16 cellular contexts compared by ENCODE assay signal in genomic region chr4:26124753-26125236, GRCh38.
DNase-seq lines count a peak whose midpoint lies in the region; ATAC-seq and TF ChIP-seq lines count a peak whose summit lies in the region.
"Had no signal": no experiment of that assay in that cellular context is flagged by ENCODE, and none has a peak within 500 bp of the region (broad histone marks: within the 10 kb centered on the region; RNA-seq: fewer than 3 reads in every experiment).

No MANE protein-coding gene starts in this region.

- no peak overlapping the region for H2AFZ ChIP-seq in smooth muscle cell (ENCODE audit: low read depth)

- no peaks in the 10 kb centered on the region for H3F3A ChIP-seq in smooth muscle cell (ENCODE audit: low read depth)

- 93% methylated on average over 7 of the region's 7 CpGs for WGBS in smooth muscle cell (ENCODE audit: low lambda C conversion rate)

- no peaks in the 10 kb centered on the region for H3K36me3 ChIP-seq in H7 (replicated peaks; ENCODE audit: control insufficient read depth, insufficient read depth, low read length)
- no peaks in the 10 kb centered on the region for H3K36me3 ChIP-seq in smooth muscle cell (ENCODE audit: low read depth)
- no peaks in the 10 kb centered on the region for H3K36me3 ChIP-seq in colonic mucosa
- H3K36me3 ChIP-seq: transverse colon had no signal

- no peaks in the 10 kb centered on the region for H3K4me1 Mint-ChIP-seq in WTC11
- H3K4me1 Mint-ChIP-seq: H9 had no signal

- H3K27me3 Mint-ChIP-seq in WTC11 (ENCODE audit: low read depth): no peaks in the 10 kb centered on the region; the same call in 1 of the 2 replicates

- intact Hi-C loops in colonic mucosa (cut with DNase I): no loop called here

- no peak overlapping the region for H3K27ac Mint-ChIP-seq in WTC11
- H3K27ac Mint-ChIP-seq: activated B cell treated with CpG ODN at 0.5 μM for 24 hours, H9 had no signal

- no peaks in the 10 kb centered on the region for H3K27me3 ChIP-seq in H7 (ENCODE audit: control insufficient read depth, insufficient read depth, low read length)
- no peaks in the 10 kb centered on the region for H3K27me3 ChIP-seq in smooth muscle cell (ENCODE audit: low read depth)
- H3K27me3 ChIP-seq in colonic mucosa: no peaks in the 10 kb centered on the region
- H3K27me3 ChIP-seq: transverse colon had no signal

- H3K9me3 ChIP-seq in smooth muscle cell (replicated peaks; ENCODE audit: low read depth): no peaks in the 10 kb centered on the region
- H3K9me3 ChIP-seq in colonic mucosa: no peaks in the 10 kb centered on the region
- H3K9me3 ChIP-seq: transverse colon had no signal

- H3K4me2 ChIP-seq in smooth muscle cell: no peak overlapping the region
- H3K4me2 ChIP-seq: KMS-11 had no signal

- no peaks in the 10 kb centered on the region for H3K79me2 ChIP-seq in smooth muscle cell (ENCODE audit: low read depth)

- in situ Hi-C loops in GM13977 (cut with MboI; ENCODE audit: low pct_unique_long_range_greater_than_20kb, low sequenced_read_pairs, unreplicated experiment): no loop called here

- no peak overlapping the region for H3K4me3 Mint-ChIP-seq in WTC11
- H3K4me3 Mint-ChIP-seq: activated B cell treated with CpG ODN at 0.5 μM for 24 hours, H9 had no signal

- H3K36me3 Mint-ChIP-seq in WTC11: no peaks in the 10 kb centered on the region

- H3K9ac ChIP-seq in smooth muscle cell (ENCODE audit: low read depth): no peak overlapping the region
- no peak overlapping the region for H3K9ac ChIP-seq in colonic mucosa (ENCODE audit: low read depth in 2 of 2, low read length in 2 of 2)
- H3K9ac ChIP-seq: KMS-11 had no signal

- no peaks in the 10 kb centered on the region for H4K20me1 ChIP-seq in smooth muscle cell (ENCODE audit: low read depth)

- H3K4me1 ChIP-seq in smooth muscle cell (ENCODE audit: low read depth) (no peaks in the 10 kb centered on the region), colonic mucosa (no peaks in the 10 kb centered on the region)
- H3K4me1 ChIP-seq: transverse colon had no signal

- DNase-seq in AG09309 (ENCODE audit: low read depth) (no peak), H7 (peak; percentile 19), WTC11 (ENCODE audit: low spot score) (no peak), iPS-NIHi11 (ENCODE audit: low spot score) (peak; percentile 35), GM13977 (ENCODE audit: low spot score) (no peak), smooth muscle cell (lab: John Stamatoyannopoulos, UW; ENCODE audit: unreplicated experiment) (no peak), colonic mucosa (no peak)
- DNase-seq in activated CD4-positive, alpha-beta T cell treated with anti-CD3 and anti-CD28 coated beads for 48 hours: no peak
- DNase-seq: activated B cell treated with CpG ODN at 0.5 μM for 24 hours; activated effector memory CD4-positive, alpha-beta T cell treated with Interleukin-2 at 50 U/mL for 16 hours; dorsolateral prefrontal cortex; H9; NCI-H446; stimulated activated CD4-positive, alpha-beta T cell treated with anti-CD3 and anti-CD28 coated beads, Interleukin-4, amount 100 ng/mL, for 4 hours; transverse colon had no signal

- CTCF ChIA-PET in WTC11 (lab: Charles Lee): no interaction called here

- POLR2A ChIA-PET in WTC11 (lab: Charles Lee): interaction anchor here (0.7 kb wide), 1 partner anchor 276 kb away, joined by 3 read pairs; no protein-coding TSS in a partner anchor

- ATAC-seq in WTC11: peak; percentile 93

- TF ChIP-seq CTCF in AG09309 (IDR thresholded peaks at IDR 0.05; ENCODE audit: control insufficient read depth, insufficient read depth, low read depth, low read length, missing control alignments): no peak
- TF ChIP-seq CTCF in WTC11 (IDR thresholded peaks at IDR 0.05): no peak
- TF ChIP-seq CTCF in GM13977 (IDR thresholded peaks at IDR 0.05; ENCODE audit: extremely low read depth, insufficient read depth, missing control alignments): no peak
- TF ChIP-seq CTCF in smooth muscle cell (IDR thresholded peaks at IDR 0.05; ENCODE audit: borderline replicate concordance, insufficient read depth, poor library complexity, severe bottlenecking): no peak
- no peak for TF ChIP-seq CTCF in colonic mucosa (IDR thresholded peaks at IDR 0.05)

- H3K27ac ChIP-seq in smooth muscle cell (ENCODE audit: low read depth) (no peak overlapping the region), colonic mucosa (no peak overlapping the region)
- H3K27ac ChIP-seq: dorsolateral prefrontal cortex, KMS-11, transverse colon had no signal

- peaks cover 30% of the 10 kb centered on the region for H3K9me3 Mint-ChIP-seq in WTC11

- peak overlapping the region; percentile 25 for H3K4me3 ChIP-seq in AG09309 (ENCODE audit: control insufficient read depth, low read depth, low read length)
- H3K4me3 ChIP-seq in H7 (ENCODE audit: insufficient read depth, low read depth, low read length): no peak overlapping the region
- H3K4me3 ChIP-seq in smooth muscle cell: no peak overlapping the region
- H3K4me3 ChIP-seq in colonic mucosa: no peak overlapping the region
- H3K4me3 ChIP-seq: dorsolateral prefrontal cortex, transverse colon had no signal

TF ChIP-seq in WTC11, 78 proteins besides CTCF, POLR2A, EP300 and RAD21 (continues in another document):
- TF ChIP-seq ELF4 (CRISPR knock-in tag; IDR thresholded peaks at IDR 0.05; ENCODE audit: low read depth): no peak
- TF ChIP-seq NFYB (CRISPR knock-in tag; conservative IDR thresholded peaks at IDR 0.05; ENCODE audit: low read depth): peak; percentile 43
- TF ChIP-seq, protein P1, sequence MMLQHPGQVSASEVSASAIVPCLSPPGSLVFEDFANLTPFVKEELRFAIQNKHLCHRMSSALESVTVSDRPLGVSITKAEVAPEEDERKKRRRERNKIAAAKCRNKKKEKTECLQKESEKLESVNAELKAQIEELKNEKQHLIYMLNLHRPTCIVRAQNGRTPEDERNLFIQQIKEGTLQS (CRISPR knock-in tag; conservative IDR thresholded peaks at IDR 0.05): no peak
- TF ChIP-seq, protein P2, sequence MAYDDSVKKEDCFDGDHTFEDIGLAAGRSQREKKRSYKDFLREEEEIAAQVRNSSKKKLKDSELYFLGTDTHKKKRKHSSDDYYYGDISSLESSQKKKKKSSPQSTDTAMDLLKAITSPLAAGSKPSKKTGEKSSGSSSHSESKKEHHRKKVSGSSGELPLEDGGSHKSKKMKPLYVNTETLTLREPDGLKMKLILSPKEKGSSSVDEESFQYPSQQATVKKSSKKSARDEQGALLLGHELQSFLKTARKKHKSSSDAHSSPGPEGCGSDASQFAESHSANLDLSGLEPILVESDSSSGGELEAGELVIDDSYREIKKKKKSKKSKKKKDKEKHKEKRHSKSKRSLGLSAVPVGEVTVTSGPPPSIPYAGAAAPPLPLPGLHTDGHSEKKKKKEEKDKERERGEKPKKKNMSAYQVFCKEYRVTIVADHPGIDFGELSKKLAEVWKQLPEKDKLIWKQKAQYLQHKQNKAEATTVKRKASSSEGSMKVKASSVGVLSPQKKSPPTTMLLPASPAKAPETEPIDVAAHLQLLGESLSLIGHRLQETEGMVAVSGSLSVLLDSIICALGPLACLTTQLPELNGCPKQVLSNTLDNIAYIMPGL (CRISPR knock-in tag; IDR thresholded peaks at IDR 0.05): no peak
- TF ChIP-seq, protein P3, sequence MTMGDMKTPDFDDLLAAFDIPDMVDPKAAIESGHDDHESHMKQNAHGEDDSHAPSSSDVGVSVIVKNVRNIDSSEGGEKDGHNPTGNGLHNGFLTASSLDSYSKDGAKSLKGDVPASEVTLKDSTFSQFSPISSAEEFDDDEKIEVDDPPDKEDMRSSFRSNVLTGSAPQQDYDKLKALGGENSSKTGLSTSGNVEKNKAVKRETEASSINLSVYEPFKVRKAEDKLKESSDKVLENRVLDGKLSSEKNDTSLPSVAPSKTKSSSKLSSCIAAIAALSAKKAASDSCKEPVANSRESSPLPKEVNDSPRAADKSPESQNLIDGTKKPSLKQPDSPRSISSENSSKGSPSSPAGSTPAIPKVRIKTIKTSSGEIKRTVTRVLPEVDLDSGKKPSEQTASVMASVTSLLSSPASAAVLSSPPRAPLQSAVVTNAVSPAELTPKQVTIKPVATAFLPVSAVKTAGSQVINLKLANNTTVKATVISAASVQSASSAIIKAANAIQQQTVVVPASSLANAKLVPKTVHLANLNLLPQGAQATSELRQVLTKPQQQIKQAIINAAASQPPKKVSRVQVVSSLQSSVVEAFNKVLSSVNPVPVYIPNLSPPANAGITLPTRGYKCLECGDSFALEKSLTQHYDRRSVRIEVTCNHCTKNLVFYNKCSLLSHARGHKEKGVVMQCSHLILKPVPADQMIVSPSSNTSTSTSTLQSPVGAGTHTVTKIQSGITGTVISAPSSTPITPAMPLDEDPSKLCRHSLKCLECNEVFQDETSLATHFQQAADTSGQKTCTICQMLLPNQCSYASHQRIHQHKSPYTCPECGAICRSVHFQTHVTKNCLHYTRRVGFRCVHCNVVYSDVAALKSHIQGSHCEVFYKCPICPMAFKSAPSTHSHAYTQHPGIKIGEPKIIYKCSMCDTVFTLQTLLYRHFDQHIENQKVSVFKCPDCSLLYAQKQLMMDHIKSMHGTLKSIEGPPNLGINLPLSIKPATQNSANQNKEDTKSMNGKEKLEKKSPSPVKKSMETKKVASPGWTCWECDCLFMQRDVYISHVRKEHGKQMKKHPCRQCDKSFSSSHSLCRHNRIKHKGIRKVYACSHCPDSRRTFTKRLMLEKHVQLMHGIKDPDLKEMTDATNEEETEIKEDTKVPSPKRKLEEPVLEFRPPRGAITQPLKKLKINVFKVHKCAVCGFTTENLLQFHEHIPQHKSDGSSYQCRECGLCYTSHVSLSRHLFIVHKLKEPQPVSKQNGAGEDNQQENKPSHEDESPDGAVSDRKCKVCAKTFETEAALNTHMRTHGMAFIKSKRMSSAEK (CRISPR knock-in tag; IDR thresholded peaks at IDR 0.05; ENCODE audit: borderline replicate concordance): no peak

Comparison
In these comparisons a context has a peak if more than half of its experiments do, and no peak if none do; other contexts are left out.
1. DNase-seq: peak in H7 (single experiment) and iPS-NIHi11 (single experiment); none in AG09309 (single experiment), WTC11 (single experiment), GM13977 (single experiment), activated CD4-positive, alpha-beta T cell treated with anti-CD3 and anti-CD28 coated beads for 48 hours (single experiment), smooth muscle cell (single experiment) and colonic mucosa (single experiment).